In the genomic region with DNA sequence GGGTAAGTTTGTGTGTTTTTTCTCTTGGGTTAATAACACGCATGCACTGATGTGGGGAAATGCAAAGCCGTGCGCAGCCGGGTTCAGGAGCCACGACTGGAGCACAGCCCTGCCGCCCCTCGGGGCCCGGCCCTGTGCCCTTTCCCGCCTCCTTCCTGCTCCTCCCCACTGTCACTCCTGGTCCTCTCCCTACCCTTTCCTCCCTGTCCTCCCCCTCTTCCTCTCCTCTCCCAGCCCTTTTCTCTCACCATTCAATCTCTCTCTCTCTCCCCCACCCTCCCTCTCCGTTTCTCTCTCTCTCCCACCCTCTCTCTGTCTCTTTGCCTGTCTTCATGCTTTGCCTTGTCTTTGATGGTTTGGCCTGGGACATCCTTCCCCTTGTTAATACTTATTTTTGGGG, we compare ENCODE assay signal across 1 cellular context.
TF ChIP-seq lines count a peak whose summit lies in the region.

No MANE protein-coding gene starts in this region.

TF ChIP-seq in IMR-90, 13 proteins besides CTCF, POLR2A, EP300 and RAD21:
- TF ChIP-seq BHLHE40 (IDR thresholded peaks at IDR 0.05; ENCODE audit: low read depth, low read length) (no peak), SMC3 (IDR thresholded peaks at IDR 0.05; ENCODE audit: low read depth, low read length) (no peak)
